In the genomic region with DNA sequence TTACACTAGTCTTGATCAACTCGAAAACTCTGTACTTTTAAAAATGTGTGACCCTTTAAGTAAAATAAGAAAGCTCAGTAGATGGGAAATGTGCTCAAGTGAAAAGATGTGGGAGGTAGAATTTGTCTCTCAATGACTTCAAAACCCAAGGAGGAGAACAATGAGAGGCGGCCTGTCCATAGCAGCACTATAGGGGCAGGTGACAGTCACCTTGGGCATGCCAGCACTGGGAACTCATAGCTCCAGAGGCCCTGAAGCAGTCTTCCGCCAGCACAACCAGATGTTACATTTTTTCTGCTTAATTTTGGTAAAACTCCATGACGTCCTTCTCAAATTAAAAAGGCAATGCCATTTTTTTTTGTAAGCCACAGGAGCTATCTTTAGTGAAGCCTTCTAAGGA, we compare ENCODE assay signal across 24 cellular contexts. TPM values are rescaled to one million over a fixed set of nuclear protein-coding genes. Genes with fewer than 3 reads are reported as not detected.
"Had no signal": no experiment of that assay in that cellular context is flagged by ENCODE, and none has a peak within 500 bp of the region (broad histone marks: within the 10 kb centered on the region; RNA-seq: fewer than 3 reads in every experiment).

No MANE protein-coding gene starts in this region.

- H3K27ac ChIP-seq: brain microvascular endothelial cell, heart left ventricle, neutrophil, ovary, prostate gland, VCaP had no signal

- H3K4me1 ChIP-seq: prostate gland had no signal

- H3K36me3 Mint-ChIP-seq: activated naive CD4-positive, alpha-beta T cell treated with anti-CD3 and anti-CD28 coated beads, Interleukin-2, amount 50 U/mL, for 72 hours; naive thymus-derived CD4-positive, alpha-beta T cell; T-cell had no signal

- ATAC-seq: activated CD8-positive, alpha-beta T cell treated with anti-CD3 and anti-CD28 coated beads, Interleukin-2, amount 10 ng/mL, durations not matched to agents 7 days and 5 days; activated naive CD4-positive, alpha-beta T cell treated with anti-CD3 and anti-CD28 coated beads, Interleukin-2, amount 50 U/mL, for 72 hours; heart left ventricle; left colon; naive thymus-derived CD4-positive, alpha-beta T cell; T-cell had no signal

- H3K9me3 ChIP-seq: heart left ventricle, neutrophil, ovary, prostate gland had no signal

- FAIRE-seq: colon had no signal

- H3K36me3 ChIP-seq: brain microvascular endothelial cell, heart left ventricle, neutrophil, ovary, prostate gland had no signal

- DNase-seq: activated CD4-positive, alpha-beta T cell treated with anti-CD3 and anti-CD28 coated beads, Interleukin-2, amount 10 ng/mL, durations not matched to agents 7 days and 5 days; activated CD4-positive, CD25-positive, alpha-beta regulatory T cell treated with anti-CD3 and anti-CD28 coated beads, Interleukin-2, amount 50 U/mL, for 72 hours; activated CD8-positive, alpha-beta T cell treated with anti-CD3 and anti-CD28 coated beads, Interleukin-2, amount 10 ng/mL, durations not matched to agents 7 days and 5 days; activated gamma-delta T cell treated with Interleukin-2 at 50 U/mL for 16 hours; activated T-cell treated with anti-CD3 and anti-CD28 coated beads, Interleukin-2, amount 50 U/mL, for 1 hour; aorta; brain microvascular endothelial cell; heart left ventricle; islet precursor cell; left colon; mesenchymal stem cell; naive thymus-derived CD4-positive, alpha-beta T cell; ovary; stimulated activated CD4-positive, alpha-beta T cell treated with anti-CD3 and anti-CD28 coated beads, Interleukin-4, amount 100 ng/mL, for 24 hours; stimulated activated naive CD4-positive, alpha-beta T cell treated with Interleukin-2 at 50 U/mL for 16 hours; T-cell had no signal

- H3K4me3 Mint-ChIP-seq: activated CD4-positive, alpha-beta T cell treated with anti-CD3 and anti-CD28 coated beads, Interleukin-2, amount 10 ng/mL, durations not matched to agents 7 days and 5 days; activated CD8-positive, alpha-beta T cell treated with anti-CD3 and anti-CD28 coated beads, Interleukin-2, amount 10 ng/mL, durations not matched to agents 7 days and 5 days; central memory CD8-positive, alpha-beta T cell; naive thymus-derived CD4-positive, alpha-beta T cell; T-cell; T-helper 2 cell treated with Interferon-gamma antibody and Interleukin-4, amounts not matched to agents 5 μg/mL and 100 μg/mL, for 36 hours had no signal

- H3K4me3 ChIP-seq: heart left ventricle, ovary, prostate gland had no signal

- H3K9me3 Mint-ChIP-seq: activated CD4-positive, alpha-beta T cell treated with anti-CD3 and anti-CD28 coated beads, Interleukin-2, amount 10 ng/mL, durations not matched to agents 7 days and 5 days; activated naive CD4-positive, alpha-beta T cell treated with anti-CD3 and anti-CD28 coated beads, Interleukin-2, amount 50 U/mL, for 72 hours; central memory CD8-positive, alpha-beta T cell; naive thymus-derived CD4-positive, alpha-beta T cell; T-cell; T-helper 2 cell treated with Interferon-gamma antibody and Interleukin-4, amounts not matched to agents 5 μg/mL and 100 μg/mL, for 36 hours had no signal

- H3K27ac Mint-ChIP-seq: activated CD4-positive, alpha-beta T cell treated with anti-CD3 and anti-CD28 coated beads, Interleukin-2, amount 10 ng/mL, durations not matched to agents 7 days and 5 days; activated CD8-positive, alpha-beta T cell treated with anti-CD3 and anti-CD28 coated beads, Interleukin-2, amount 10 ng/mL, durations not matched to agents 7 days and 5 days; activated naive CD4-positive, alpha-beta T cell treated with anti-CD3 and anti-CD28 coated beads, Interleukin-2, amount 50 U/mL, for 72 hours; naive thymus-derived CD4-positive, alpha-beta T cell; T-cell; T-helper 2 cell treated with Interferon-gamma antibody and Interleukin-4, amounts not matched to agents 5 μg/mL and 100 μg/mL, for 36 hours had no signal

- H3K27me3 ChIP-seq: brain microvascular endothelial cell, ovary had no signal

RNA-seq across cellular contexts. Expression of gene IL17RD, which starts 10.7 kb away (rescaled TPM):
- total RNA-seq: activated CD4-positive, alpha-beta T cell treated with anti-CD3 and anti-CD28 coated beads, Interleukin-2, amount 10 ng/mL, durations not matched to agents 7 days and 5 days; activated CD8-positive, alpha-beta T cell treated with anti-CD3 and anti-CD28 coated beads, Interleukin-2, amount 10 ng/mL, durations not matched to agents 7 days and 5 days had no signal
- polyA plus RNA-seq: naive thymus-derived CD4-positive, alpha-beta T cell had no signal

RNA-seq across cellular contexts. Expression of gene HESX1, which starts 45.3 kb away (rescaled TPM):
- total RNA-seq: fibroblast of villous mesenchyme; naive thymus-derived CD4-positive, alpha-beta T cell had no signal
